In genomic region chr6:31878761-31879542, GRCh38 we compare ENCODE assay signal across 16 cellular contexts. TPM values are rescaled to one million over a fixed set of nuclear protein-coding genes. Genes with fewer than 3 reads are reported as not detected.
DNase-seq lines count a peak whose midpoint lies in the region; ATAC-seq, FAIRE-seq and TF ChIP-seq lines count a peak whose summit lies in the region.
"Had no signal": no experiment of that assay in that cellular context is flagged by ENCODE, and none has a peak within 500 bp of the region (broad histone marks: within the 10 kb centered on the region; RNA-seq: fewer than 3 reads in every experiment).

SLC44A4 (minus strand) TSS chr6:31878997; CDS start chr6:31878980, 17 bp downstream.

- H3K27ac Mint-ChIP-seq in progenitor cell of endocrine pancreas = peak within 1 kb of the TSS; percentile 91
- H3K27ac Mint-ChIP-seq: activated T-helper 17 cell treated with anti-CD3 and anti-CD28 coated beads, Interleukin-2, amount 50 U/mL, for 72 hours; immature natural killer cell had no signal

- H3K27ac ChIP-seq in adrenal gland = peak within 1 kb of the TSS in 1 of 5 donors; percentile 83
- H3K27ac ChIP-seq in keratinocyte (ENCODE audit: control insufficient read depth, insufficient read depth, low read length) = peak within 1 kb of the TSS; percentile 49
- H3K27ac ChIP-seq in OCI-LY7 (ENCODE audit: low read depth, low read length, poor library complexity, severe bottlenecking) = no peak within 1 kb of the TSS
- peak within 1 kb of the TSS in 1 of 2 donors; percentile 31 for H3K27ac ChIP-seq in ovary

- WGBS in adrenal gland, 4 donors = 75 to 82% (median 80%) methylated on average over 30 of the region's 30 CpGs
- 60 to 73% (median 70%) methylated on average over 30 of the region's 30 CpGs for WGBS in ovary, 3 donors

- H3K27me3 ChIP-seq in adrenal gland = no peaks in the 10 kb centered on the region
- no peaks in the 10 kb centered on the region for H3K27me3 ChIP-seq in keratinocyte (ENCODE audit: control insufficient read depth, extremely low read depth, insufficient read depth, low read length)
- H3K27me3 ChIP-seq in ovary = no peaks in the 10 kb centered on the region
- H3K27me3 ChIP-seq: BE2C had no signal

- DNase-seq in adrenal gland (no peak), keratinocyte (ENCODE audit: low read depth, low spot score) (no peak), progenitor cell of endocrine pancreas (ENCODE audit: low spot score, unreplicated experiment) (no peak), OCI-LY7 (ENCODE audit: low spot score) (no peak), ovary (no peak)
- no peak for DNase-seq in stimulated activated CD4-positive, alpha-beta T cell treated with anti-CD3 and anti-CD28 coated beads, Interleukin-2, amount 100 ng/mL, for 24 hours
- DNase-seq: activated CD4-positive, alpha-beta T cell treated with anti-CD3 and anti-CD28 coated beads for 1 hour; BE2C; immature natural killer cell; NCI-H1694; NK-92 treated with Interleukin-12 subunit alpha and Interleukin-12 subunit beta, amount 100 ng/mL, for 24 hours had no signal

- H3K9ac ChIP-seq in ES-I3 (ENCODE audit: low read depth, low read length) = peak within 1 kb of the TSS; percentile 35; the same call in 1 of the 2 replicates
- peak within 1 kb of the TSS; percentile 33 for H3K9ac ChIP-seq in keratinocyte (ENCODE audit: control insufficient read depth, extremely low read depth, insufficient read depth, low read length)

- no peaks in the 10 kb centered on the region for H3K9me1 ChIP-seq in keratinocyte (ENCODE audit: control insufficient read depth, extremely low read depth, insufficient read depth, low read length)

- H3K4me2 ChIP-seq in keratinocyte (ENCODE audit: control insufficient read depth, extremely low read depth, insufficient read depth, low read depth, low read length) (peak within 1 kb of the TSS; percentile 73), OCI-LY7 (ENCODE audit: low read length) (no peak within 1 kb of the TSS)

- TF ChIP-seq CTCF in adrenal gland (IDR thresholded peaks at IDR 0.05) = no peak
- TF ChIP-seq CTCF in keratinocyte (optimal IDR thresholded peaks at IDR 0.05 in 1 of 3, IDR thresholded peaks at IDR 0.05 in 1 of 3, conservative IDR thresholded peaks at IDR 0.05 in 1 of 3; ENCODE audit: extremely low read depth in 1 of 3, insufficient read depth in 2 of 3, low read length in 3 of 3) = no peak
- TF ChIP-seq CTCF in progenitor cell of endocrine pancreas (IDR thresholded peaks at IDR 0.05; ENCODE audit: unreplicated experiment) = no peak
- no peak for TF ChIP-seq CTCF in OCI-LY7 (conservative IDR thresholded peaks at IDR 0.05; ENCODE audit: low read length)
- TF ChIP-seq CTCF in ovary (IDR thresholded peaks at IDR 0.05) = no peak

- no peak for ATAC-seq in HG02571 (IDR thresholded peaks at IDR 0.05; ENCODE audit: unreplicated experiment)
- ATAC-seq: activated T-helper 17 cell treated with anti-CD3 and anti-CD28 coated beads, Interleukin-2, amount 50 U/mL, for 72 hours had no signal

- intact Hi-C loops in adrenal gland (cut with DNase I) = no loop called here
- intact Hi-C loops in OCI-LY7 (cut with micrococcal nuclease; ENCODE audit: unreplicated experiment) = no loop called here
- intact Hi-C loops in ovary (cut with DNase I) = no loop called here

- peak within 1 kb of the TSS; percentile 60 for H3K4me3 Mint-ChIP-seq in progenitor cell of endocrine pancreas (ENCODE audit: low read depth)
- H3K4me3 Mint-ChIP-seq: activated T-helper 17 cell treated with anti-CD3 and anti-CD28 coated beads, Interleukin-2, amount 50 U/mL, for 72 hours; IgD-negative memory B cell; immature natural killer cell had no signal

- H3K9me2 ChIP-seq in OCI-LY7 (ENCODE audit: insufficient read depth, low read length) = no peaks in the 10 kb centered on the region

- TF ChIP-seq EP300 in ovary (IDR thresholded peaks at IDR 0.05) = no peak

- H3K79me2 ChIP-seq in keratinocyte (ENCODE audit: control insufficient read depth, insufficient read depth, low read length) (no peaks in the 10 kb centered on the region), OCI-LY7 (ENCODE audit: insufficient read depth, low read depth, low read length) (no peaks in the 10 kb centered on the region)

- CTCF ChIA-PET in OCI-LY7 (lab: Charles Lee; ENCODE audit: unreplicated experiment) = no interaction called here

- POLR2A ChIA-PET in OCI-LY7 (lab: Charles Lee) = no interaction called here

- no peak for FAIRE-seq in keratinocyte (lab: Jason Lieb, UNC)
- FAIRE-seq: G401.6 had no signal

- dilution Hi-C loops in keratinocyte (cut with MboI; ENCODE audit: extremely low pct_ligation_motif_present, low sequenced_read_pairs) = no loop called here

- no peaks in the 10 kb centered on the region; the same call in 1 of the 2 replicates for H3K4me1 ChIP-seq in ES-I3 (ENCODE audit: insufficient read depth, low read length)
- peaks cover 6 to 10% of the 10 kb centered on the region in 2 donors for H3K4me1 ChIP-seq in adrenal gland (replicated peaks in 1 of 2)
- H3K4me1 ChIP-seq in keratinocyte (ENCODE audit: control insufficient read depth, extremely low read depth, insufficient read depth, low read length) = peaks cover 4% of the 10 kb centered on the region
- H3K4me1 ChIP-seq in OCI-LY7 (ENCODE audit: insufficient read depth, low read length, poor library complexity, severe bottlenecking) = peaks cover 8% of the 10 kb centered on the region
- no peaks in the 10 kb centered on the region for H3K4me1 ChIP-seq in ovary (ENCODE audit: insufficient read depth)

- no peaks in the 10 kb centered on the region for H3K9me3 Mint-ChIP-seq in progenitor cell of endocrine pancreas (ENCODE audit: low read depth)
- H3K9me3 Mint-ChIP-seq: activated T-helper 17 cell treated with anti-CD3 and anti-CD28 coated beads, Interleukin-2, amount 50 U/mL, for 72 hours; IgD-negative memory B cell; immature natural killer cell had no signal

- BruUV-seq in OCI-LY7 (replicated peaks; lab: Mats Ljungman, UMichigan) = no TSS peak

- no peaks in the 10 kb centered on the region for H3K27me3 Mint-ChIP-seq in progenitor cell of endocrine pancreas
- H3K27me3 Mint-ChIP-seq: activated T-helper 17 cell treated with anti-CD3 and anti-CD28 coated beads, Interleukin-2, amount 50 U/mL, for 72 hours had no signal

- peaks cover 5% of the 10 kb centered on the region for H3K36me3 ChIP-seq in ES-I3 (ENCODE audit: insufficient read depth, low read length)
- H3K36me3 ChIP-seq in adrenal gland (replicated peaks in 1 of 2) = peaks cover 0 to 46% of the 10 kb centered on the region in 2 donors
- H3K36me3 ChIP-seq in keratinocyte (ENCODE audit: control insufficient read depth in 2 of 2, extremely low read depth in 1 of 2, insufficient read depth in 2 of 2, low read length in 2 of 2) = peaks cover 9 to 17% of the 10 kb centered on the region in 2 experiments
- peaks cover 45% of the 10 kb centered on the region for H3K36me3 ChIP-seq in OCI-LY7 (ENCODE audit: insufficient read depth, low read length)
- no peaks in the 10 kb centered on the region for H3K36me3 ChIP-seq in ovary

- no peaks in the 10 kb centered on the region for H4K20me1 ChIP-seq in keratinocyte (ENCODE audit: control insufficient read depth, extremely low read depth, insufficient read depth, low read length)
- no peaks in the 10 kb centered on the region for H4K20me1 ChIP-seq in OCI-LY7 (ENCODE audit: insufficient read depth, low read length)

- H3K4me1 Mint-ChIP-seq in progenitor cell of endocrine pancreas (ENCODE audit: low read depth) = peaks cover 17% of the 10 kb centered on the region
- H3K4me1 Mint-ChIP-seq: immature natural killer cell had no signal

- no peak for TF ChIP-seq POLR2A in adrenal gland (IDR thresholded peaks at IDR 0.05)
- TF ChIP-seq POLR2A in ovary (IDR thresholded peaks at IDR 0.05) = no peak

- no peak within 1 kb of the TSS for H3K4me3 ChIP-seq in adrenal gland
- peak within 1 kb of the TSS in 1 of 3 experiments; percentile 62 for H3K4me3 ChIP-seq in keratinocyte (ENCODE audit: control insufficient read depth in 2 of 3, extremely low read depth in 1 of 3, insufficient read depth in 2 of 3, low read depth in 1 of 3, low read length in 3 of 3)
- H3K4me3 ChIP-seq in OCI-LY7 (ENCODE audit: low read depth, low read length, poor library complexity, severe bottlenecking) = no peak within 1 kb of the TSS
- H3K4me3 ChIP-seq in ovary = no peak within 1 kb of the TSS

- H2AFZ ChIP-seq in keratinocyte (ENCODE audit: control insufficient read depth, low read length) = no peak within 1 kb of the TSS
- no peak within 1 kb of the TSS for H2AFZ ChIP-seq in OCI-LY7 (ENCODE audit: low read length)

- H3K36me3 Mint-ChIP-seq in progenitor cell of endocrine pancreas (ENCODE audit: insufficient read depth) = peaks cover 14% of the 10 kb centered on the region

- H3K9me3 ChIP-seq in ES-I3 (ENCODE audit: control insufficient read depth, insufficient read depth, low read length) (no peaks in the 10 kb centered on the region), adrenal gland (replicated peaks in 1 of 3) (no peaks in the 10 kb centered on the region), keratinocyte (ENCODE audit: control insufficient read depth, low read depth, low read length) (no peaks in the 10 kb centered on the region), OCI-LY7 (ENCODE audit: low read length) (no peaks in the 10 kb centered on the region), ovary (no peaks in the 10 kb centered on the region)
- H3K9me3 ChIP-seq: BE2C had no signal

RNA-seq across cellular contexts. Expression of gene SLC44A4, which starts in this region (rescaled TPM):
- 10 to 100 TPM in 7 of 8 donors, 1 to 10 TPM in 1; 9.1 to 30.1 (median 16.6) TPM for total RNA-seq in adrenal gland
- 1 to 10 TPM; 4.7 to 7.7 (median 5.1) TPM for polyA plus RNA-seq in adrenal gland
- 0.06 to 0.25 TPM (median 0.18 TPM) in 3 replicates for polyA plus RNA-seq in keratinocyte
- not detected for polyA plus RNA-seq in keratinocyte (2011; ENCODE audit: low read depth)
- polyA plus RNA-seq in keratinocyte (2011; cell fraction: cytosol; rRNA removed) = 0.12 and 0.13 TPM in 2 replicates
- polyA plus RNA-seq in keratinocyte (2011; cell fraction: nucleus; rRNA removed) = 0.16 and 0.83 TPM in 2 replicates
- polyA plus RNA-seq in keratinocyte (2012; ENCODE audit: low replicate concordance) = 0.15 and 0.16 TPM in 2 replicates
- polyA minus RNA-seq in keratinocyte = 0.13 to 0.22 TPM in 2 of 3 replicates, not detected in the other
- not detected for polyA minus RNA-seq in keratinocyte (2011; cell fraction: cytosol; rRNA and poly(A)+ RNA removed)
- 0.62 TPM in 1 of 2 replicates, not detected in the other for polyA minus RNA-seq in keratinocyte (2011; cell fraction: nucleus; rRNA and poly(A)+ RNA removed)
- total RNA-seq in progenitor cell of endocrine pancreas = 17.5 and 19.1 TPM in 2 replicates
- total RNA-seq in OCI-LY7 (2014; rRNA removed; shearing (Covaris generic)) = not detected in 2 replicates
- not detected in 2 replicates for total RNA-seq in OCI-LY7 (2022)
- 10 to 100 TPM in 1 of 7 donors, 1 to 10 TPM in 6; 1.4 to 54.8 (median 6.4) TPM for total RNA-seq in ovary
- 1 to 10 TPM; 1.8 to 2.5 TPM for polyA plus RNA-seq in ovary
- polyA plus RNA-seq: IgD-negative memory B cell, immature natural killer cell had no signal
